1 cellular context compared by ENCODE assay signal in the genomic region with DNA sequence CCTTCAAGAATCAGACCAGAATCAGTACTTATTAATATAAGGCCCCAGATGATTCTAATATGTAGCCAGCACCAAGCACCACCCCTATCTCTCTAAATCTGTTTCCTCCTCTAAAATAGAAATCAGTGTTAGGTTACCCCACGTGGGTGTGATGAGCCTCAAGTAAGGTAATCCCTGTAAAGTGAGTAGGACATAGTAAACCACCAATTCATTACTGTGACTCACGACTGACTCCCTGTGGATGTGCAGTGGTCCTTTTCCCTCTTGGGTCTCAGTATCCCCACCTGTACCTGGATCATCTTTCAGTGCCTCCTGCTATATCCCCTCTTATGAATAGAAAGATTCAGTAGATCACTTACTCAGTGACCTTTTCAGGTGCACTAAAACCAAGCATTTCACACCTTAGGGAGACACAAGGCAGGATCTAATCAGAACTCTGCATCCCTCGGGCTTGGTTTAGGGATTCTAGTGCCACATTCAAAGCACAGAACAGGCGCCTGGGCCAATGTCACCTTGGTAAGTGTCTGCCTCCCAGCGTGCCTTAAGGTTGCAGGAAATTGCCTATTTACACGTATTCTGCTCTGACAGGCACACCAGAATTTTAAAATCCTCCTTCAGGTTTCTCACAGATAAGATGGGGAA.
TF ChIP-seq lines count a peak whose summit lies in the region.

No MANE protein-coding gene starts in this region.

TF ChIP-seq in HepG2, 621 proteins besides CTCF, POLR2A, EP300 and RAD21:
- TF ChIP-seq RBFOX2 (IDR thresholded peaks at IDR 0.05; ENCODE audit: low read depth, low read length), result peak; percentile 20; the same call in 1 of the 2 replicates
- peak; percentile 5; the same call in 1 of the 2 replicates for TF ChIP-seq NFIC (IDR thresholded peaks at IDR 0.05; ENCODE audit: low read length)
- peak; percentile 18; the same call in 1 of the 2 replicates for TF ChIP-seq ZNF543 (CRISPR knock-in tag; IDR thresholded peaks at IDR 0.05)
- TF ChIP-seq FOXC1 (CRISPR knock-in tag; IDR thresholded peaks at IDR 0.05; ENCODE audit: borderline replicate concordance), result 0 out of 2 replicates have a peak, but pooled peaks have one; percentile 3
- no peak for TF ChIP-seq NBN (conservative IDR thresholded peaks at IDR 0.05)
- no peak for TF ChIP-seq ZBED4 (CRISPR knock-in tag; IDR thresholded peaks at IDR 0.05; ENCODE audit: borderline replicate concordance)
- TF ChIP-seq CREB1 (IDR thresholded peaks at IDR 0.05), result no peak
- no peak for TF ChIP-seq CREB1 (CRISPR knock-in tag; IDR thresholded peaks at IDR 0.05)
- no peak for TF ChIP-seq ZBTB25 (CRISPR knock-in tag; IDR thresholded peaks at IDR 0.05)
- TF ChIP-seq SSRP1 (CRISPR knock-in tag; IDR thresholded peaks at IDR 0.05), result 0 out of 2 replicates have a peak, but pooled peaks have one; percentile 11
- peak; percentile 4; the same call in 1 of the 2 replicates for TF ChIP-seq SMC3 (IDR thresholded peaks at IDR 0.05; ENCODE audit: low read length)
- TF ChIP-seq NAIF1 (CRISPR knock-in tag; IDR thresholded peaks at IDR 0.05; ENCODE audit: borderline replicate concordance), result peak; percentile 44; the same call in 1 of the 2 replicates
- TF ChIP-seq, protein P1, sequence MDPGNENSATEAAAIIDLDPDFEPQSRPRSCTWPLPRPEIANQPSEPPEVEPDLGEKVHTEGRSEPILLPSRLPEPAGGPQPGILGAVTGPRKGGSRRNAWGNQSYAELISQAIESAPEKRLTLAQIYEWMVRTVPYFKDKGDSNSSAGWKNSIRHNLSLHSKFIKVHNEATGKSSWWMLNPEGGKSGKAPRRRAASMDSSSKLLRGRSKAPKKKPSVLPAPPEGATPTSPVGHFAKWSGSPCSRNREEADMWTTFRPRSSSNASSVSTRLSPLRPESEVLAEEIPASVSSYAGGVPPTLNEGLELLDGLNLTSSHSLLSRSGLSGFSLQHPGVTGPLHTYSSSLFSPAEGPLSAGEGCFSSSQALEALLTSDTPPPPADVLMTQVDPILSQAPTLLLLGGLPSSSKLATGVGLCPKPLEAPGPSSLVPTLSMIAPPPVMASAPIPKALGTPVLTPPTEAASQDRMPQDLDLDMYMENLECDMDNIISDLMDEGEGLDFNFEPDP (CRISPR knock-in tag; conservative IDR thresholded peaks at IDR 0.05), result peak; percentile 90; the same call in 1 of the 2 replicates
- no peak for TF ChIP-seq MLLT10 (CRISPR knock-in tag; IDR thresholded peaks at IDR 0.05)
